ENCODE assay signal across 5 cellular contexts in the genomic region with DNA sequence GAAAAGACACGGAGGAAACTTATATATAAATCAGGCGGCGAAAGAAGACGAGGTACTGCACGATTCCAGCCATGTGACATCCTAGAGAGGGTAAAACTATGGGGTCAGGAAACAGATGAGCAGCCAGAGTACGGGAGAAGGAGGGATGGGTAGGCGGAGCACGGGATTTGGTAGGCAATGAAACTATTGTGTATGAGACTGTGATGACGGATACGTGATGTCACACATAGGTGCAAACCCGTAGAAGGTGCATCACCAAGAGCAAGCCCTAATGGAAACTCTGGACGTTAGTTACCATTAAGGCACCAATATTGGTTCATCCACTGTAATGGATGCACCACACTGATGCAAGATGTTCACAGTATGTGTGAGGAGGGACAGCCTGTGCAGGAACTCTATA.
"Had no signal": no experiment of that assay in that cellular context is flagged by ENCODE, and none has a peak within 500 bp of the region (broad histone marks: within the 10 kb centered on the region; RNA-seq: fewer than 3 reads in every experiment).

No MANE protein-coding gene starts in this region.

- ATAC-seq: K562 had no signal

- DNase-seq: IMR-90, KBM-7 had no signal

- H3K27ac ChIP-seq: HL-60 had no signal

- FAIRE-seq: HTR-8/SVneo, K562 had no signal

- H3K4me3 ChIP-seq: K562 had no signal
